11 cellular contexts compared by ENCODE assay signal in the genomic region with DNA sequence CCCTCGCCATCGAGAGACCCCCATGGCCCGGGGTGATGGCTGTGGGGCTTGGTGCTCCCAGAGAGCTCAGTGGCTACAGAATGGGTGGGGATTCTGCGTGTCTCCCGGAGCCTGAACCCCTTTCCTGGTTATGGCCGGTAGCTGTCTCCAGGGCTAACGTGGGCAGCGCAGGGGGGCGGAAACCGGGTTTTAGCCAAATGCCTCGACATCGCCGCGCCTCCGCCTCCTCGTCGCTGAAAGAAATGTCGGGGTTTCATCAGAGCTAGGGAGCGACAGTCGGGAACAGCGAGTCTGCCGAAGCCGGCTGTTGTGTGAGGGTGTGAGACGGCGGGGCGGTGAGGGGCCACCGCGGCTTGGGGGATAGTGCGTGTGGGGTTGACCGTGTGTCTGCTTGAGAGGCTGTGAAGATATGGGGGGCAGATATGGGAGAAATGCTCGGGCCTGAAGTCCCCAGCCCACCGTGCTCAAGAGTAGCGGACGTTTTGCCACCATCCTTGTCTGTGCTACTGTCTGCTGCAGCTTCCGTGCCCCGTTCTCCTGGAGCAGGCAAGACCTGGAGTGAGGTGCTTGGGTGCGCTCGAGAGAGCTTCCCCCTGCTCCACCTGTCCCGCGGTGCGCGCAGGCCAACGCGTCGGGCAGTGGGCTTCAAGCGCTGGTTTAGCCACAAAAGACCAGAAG. TPM values are rescaled to one million over a fixed set of nuclear protein-coding genes. Genes with fewer than 3 reads are reported as not detected.
DNase-seq lines count a peak whose midpoint lies in the region; ATAC-seq and TF ChIP-seq lines count a peak whose summit lies in the region.
"Had no signal": no experiment of that assay in that cellular context is flagged by ENCODE, and none has a peak within 500 bp of the region (broad histone marks: within the 10 kb centered on the region; RNA-seq: fewer than 3 reads in every experiment).

No MANE protein-coding gene starts in this region.

- WGBS in smooth muscle cell (ENCODE audit: low lambda C conversion rate): 2% methylated on average over 46 of the region's 46 CpGs

- H3K4me3 ChIP-seq in Panc1 (ENCODE audit: low read depth in 2 of 2, low read length in 2 of 2): peak overlapping the region; percentile 24 to 44
- H3K4me3 ChIP-seq in smooth muscle cell: peak overlapping the region; percentile 61

- H3K9ac ChIP-seq in smooth muscle cell (ENCODE audit: low read depth): no peak overlapping the region

- CTCF ChIA-PET in activated CD4-positive, alpha-beta memory T cell treated with anti-CD3 and anti-CD28 coated beads for 36 hours (lab: Charles Lee): interaction anchor here (1.4 to 3.2 kb wide), 5 partner anchors 76 to 199 kb away, joined by 3 to 32 read pairs (median 7); no protein-coding TSS in a partner anchor
- CTCF ChIA-PET in activated CD4-positive, alpha-beta memory T cell treated with anti-CD3 and anti-CD28 coated beads, Interleukin-2, amount 10 ng/mL, durations not matched to agents 7 days and 5 days (lab: Charles Lee): interaction anchor here (0.9 to 1.2 kb wide), 2 partner anchors 9 to 11 kb away, joined by 3 to 5 read pairs; no protein-coding TSS in a partner anchor
- CTCF ChIA-PET in Panc1 (lab: Charles Lee): interaction anchor here (0.6 to 3.3 kb wide), 7 partner anchors 15 to 639 kb away, joined by 3 to 53 read pairs (median 5); no protein-coding TSS in a partner anchor

- H3K27me3 ChIP-seq in Panc1 (ENCODE audit: control insufficient read depth, insufficient read depth, low read length) (peaks cover 16% of the 10 kb centered on the region; the same call in 1 of the 2 replicates), smooth muscle cell (ENCODE audit: low read depth) (peaks cover 65% of the 10 kb centered on the region)

- no TSS peak for BruUV-seq in Panc1 (replicated peaks; lab: Mats Ljungman, UMichigan)

- H2AFZ ChIP-seq in smooth muscle cell (ENCODE audit: low read depth): peak overlapping the region; percentile 47

- H3F3A ChIP-seq in smooth muscle cell (ENCODE audit: low read depth): no peaks in the 10 kb centered on the region

- no peaks in the 10 kb centered on the region for H3K36me3 Mint-ChIP-seq in activated CD4-positive, alpha-beta memory T cell treated with anti-CD3 and anti-CD28 coated beads for 36 hours
- no peaks in the 10 kb centered on the region for H3K36me3 Mint-ChIP-seq in activated CD4-positive, alpha-beta memory T cell treated with anti-CD3 and anti-CD28 coated beads, Interleukin-2, amount 10 ng/mL, durations not matched to agents 7 days and 5 days (ENCODE audit: low read depth)
- H3K36me3 Mint-ChIP-seq in glutamatergic neuron (ENCODE audit: unreplicated experiment): peaks cover 4% of the 10 kb centered on the region

- H3K27me3 Mint-ChIP-seq in activated CD4-positive, alpha-beta memory T cell treated with anti-CD3 and anti-CD28 coated beads for 36 hours: peaks cover 72% of the 10 kb centered on the region
- peaks cover 78% of the 10 kb centered on the region for H3K27me3 Mint-ChIP-seq in activated CD4-positive, alpha-beta memory T cell treated with anti-CD3 and anti-CD28 coated beads, Interleukin-2, amount 10 ng/mL, durations not matched to agents 7 days and 5 days
- H3K27me3 Mint-ChIP-seq in glutamatergic neuron (ENCODE audit: unreplicated experiment): peaks cover 40% of the 10 kb centered on the region

- no peaks in the 10 kb centered on the region for H3K79me2 ChIP-seq in smooth muscle cell (ENCODE audit: low read depth)

- peak overlapping the region; percentile 54 for H3K27ac Mint-ChIP-seq in activated CD4-positive, alpha-beta memory T cell treated with anti-CD3 and anti-CD28 coated beads for 36 hours
- H3K27ac Mint-ChIP-seq in activated CD4-positive, alpha-beta memory T cell treated with anti-CD3 and anti-CD28 coated beads, Interleukin-2, amount 10 ng/mL, durations not matched to agents 7 days and 5 days: no peak overlapping the region
- peak overlapping the region; percentile 15 for H3K27ac Mint-ChIP-seq in glutamatergic neuron (ENCODE audit: unreplicated experiment)
- H3K27ac Mint-ChIP-seq: CD4-positive, alpha-beta T cell had no signal

- no peak overlapping the region for H3K4me3 Mint-ChIP-seq in activated CD4-positive, alpha-beta memory T cell treated with anti-CD3 and anti-CD28 coated beads for 36 hours
- H3K4me3 Mint-ChIP-seq in activated CD4-positive, alpha-beta memory T cell treated with anti-CD3 and anti-CD28 coated beads, Interleukin-2, amount 10 ng/mL, durations not matched to agents 7 days and 5 days: no peak overlapping the region
- peak overlapping the region; percentile 79 for H3K4me3 Mint-ChIP-seq in glutamatergic neuron (ENCODE audit: unreplicated experiment)

- DNase-seq in activated CD4-positive, alpha-beta memory T cell treated with anti-CD3 and anti-CD28 coated beads for 36 hours: no peak
- no peak for DNase-seq in activated CD4-positive, alpha-beta memory T cell treated with anti-CD3 and anti-CD28 coated beads, Interleukin-2, amount 10 ng/mL, durations not matched to agents 7 days and 5 days
- DNase-seq in Panc1 (ENCODE audit: low read depth, low spot score) (no peak), glutamatergic neuron (peak; percentile 38), smooth muscle cell (lab: John Stamatoyannopoulos, UW; ENCODE audit: unreplicated experiment) (no peak), GDM1 (lab: John Stamatoyannopoulos, UW) (no peak), DMS153 (lab: John Stamatoyannopoulos, UW) (no peak), T-helper 9 cell (no peak)
- DNase-seq: CD4-positive, alpha-beta T cell; Karpas-422 had no signal

- H3K4me2 ChIP-seq in smooth muscle cell: peak overlapping the region; percentile 95

- H3K4me1 ChIP-seq in Panc1 (ENCODE audit: control insufficient read depth, insufficient read depth, low read length): peaks cover 14% of the 10 kb centered on the region
- peaks cover 43% of the 10 kb centered on the region for H3K4me1 ChIP-seq in smooth muscle cell (ENCODE audit: low read depth)

- TF ChIP-seq CTCF in Panc1 (IDR thresholded peaks at IDR 0.05) (no peak), glutamatergic neuron (IDR thresholded peaks at IDR 0.05; ENCODE audit: partially characterized antibody, unreplicated experiment) (no peak), smooth muscle cell (IDR thresholded peaks at IDR 0.05; ENCODE audit: borderline replicate concordance, insufficient read depth, poor library complexity, severe bottlenecking) (no peak)

- no peaks in the 10 kb centered on the region for H3K9me3 Mint-ChIP-seq in activated CD4-positive, alpha-beta memory T cell treated with anti-CD3 and anti-CD28 coated beads for 36 hours
- no peaks in the 10 kb centered on the region for H3K9me3 Mint-ChIP-seq in activated CD4-positive, alpha-beta memory T cell treated with anti-CD3 and anti-CD28 coated beads, Interleukin-2, amount 10 ng/mL, durations not matched to agents 7 days and 5 days
- H3K9me3 Mint-ChIP-seq in glutamatergic neuron (ENCODE audit: unreplicated experiment): peaks cover 12% of the 10 kb centered on the region
- H3K9me3 Mint-ChIP-seq: CD4-positive, alpha-beta T cell had no signal

- H3K27ac ChIP-seq in Panc1 (ENCODE audit: low read length) (no peak overlapping the region), smooth muscle cell (ENCODE audit: low read depth) (no peak overlapping the region)

- H4K20me1 ChIP-seq in smooth muscle cell (ENCODE audit: low read depth): no peaks in the 10 kb centered on the region

- POLR2A ChIA-PET in activated CD4-positive, alpha-beta memory T cell treated with anti-CD3 and anti-CD28 coated beads for 36 hours (lab: Charles Lee): no interaction called here
- POLR2A ChIA-PET in activated CD4-positive, alpha-beta memory T cell treated with anti-CD3 and anti-CD28 coated beads, Interleukin-2, amount 10 ng/mL, durations not matched to agents 7 days and 5 days (lab: Charles Lee): no interaction called here
- POLR2A ChIA-PET in Panc1 (lab: Charles Lee): no interaction called here

- peaks cover 25% of the 10 kb centered on the region for H3K4me1 Mint-ChIP-seq in activated CD4-positive, alpha-beta memory T cell treated with anti-CD3 and anti-CD28 coated beads for 36 hours (ENCODE audit: low read depth)
- peaks cover 14% of the 10 kb centered on the region for H3K4me1 Mint-ChIP-seq in activated CD4-positive, alpha-beta memory T cell treated with anti-CD3 and anti-CD28 coated beads, Interleukin-2, amount 10 ng/mL, durations not matched to agents 7 days and 5 days
- peaks cover 9% of the 10 kb centered on the region for H3K4me1 Mint-ChIP-seq in glutamatergic neuron (ENCODE audit: low read depth, unreplicated experiment)

- no peak for ATAC-seq in Panc1

- intact Hi-C loops in activated CD4-positive, alpha-beta memory T cell treated with anti-CD3 and anti-CD28 coated beads for 36 hours (cut with micrococcal nuclease): loop anchor here (2.0 to 5.0 kb wide), 4 partner anchors 77 to 193 kb away; no protein-coding TSS in a partner anchor
- intact Hi-C loops in Panc1 (cut with micrococcal nuclease; ENCODE audit: unreplicated experiment): loop anchor here (5.0 kb wide), 1 partner anchor 77 kb away; no protein-coding TSS in a partner anchor

- in situ Hi-C loops in Panc1 (cut with HindIII; ENCODE audit: low pct_unique_long_range_greater_than_20kb, low sequenced_read_pairs): no loop called here

- H3K9me3 ChIP-seq in Panc1 (ENCODE audit: control insufficient read depth, insufficient read depth, low read depth, low read length) (no peaks in the 10 kb centered on the region), smooth muscle cell (replicated peaks; ENCODE audit: low read depth) (no peaks in the 10 kb centered on the region)

- H3K36me3 ChIP-seq in Panc1 (ENCODE audit: control insufficient read depth, insufficient read depth, low read length) (no peaks in the 10 kb centered on the region), smooth muscle cell (ENCODE audit: low read depth) (no peaks in the 10 kb centered on the region)

RNA-seq across cellular contexts. Expression of gene ISLR2, which starts 0.8 kb away (rescaled TPM):
- not detected for total RNA-seq in activated CD4-positive, alpha-beta memory T cell treated with anti-CD3 and anti-CD28 coated beads for 36 hours
- total RNA-seq in activated CD4-positive, alpha-beta memory T cell treated with anti-CD3 and anti-CD28 coated beads, Interleukin-2, amount 10 ng/mL, durations not matched to agents 7 days and 5 days: under 1 TPM in 1 of 2 experiments, not detected in 1; 0.08 TPM
- total RNA-seq in Panc1 (2021; ENCODE audit: unreplicated experiment) (0.36 TPM), glutamatergic neuron (ENCODE audit: unreplicated experiment) (21.1 TPM), smooth muscle cell (3.8 and 5.2 TPM in 2 replicates)
- 0.08 TPM for polyA plus RNA-seq in Panc1 (2012; ENCODE audit: insufficient read length)
- 2.0 and 3.0 TPM in 2 replicates for polyA plus RNA-seq in smooth muscle cell
- total RNA-seq: CD4-positive, alpha-beta T cell had no signal

RNA-seq across cellular contexts. Expression of gene ISLR, which starts 44.0 kb away (rescaled TPM):
- not detected for total RNA-seq in activated CD4-positive, alpha-beta memory T cell treated with anti-CD3 and anti-CD28 coated beads for 36 hours
- total RNA-seq in activated CD4-positive, alpha-beta memory T cell treated with anti-CD3 and anti-CD28 coated beads, Interleukin-2, amount 10 ng/mL, durations not matched to agents 7 days and 5 days: not detected
- total RNA-seq in Panc1 (2021; ENCODE audit: unreplicated experiment) (0.28 TPM), glutamatergic neuron (ENCODE audit: unreplicated experiment) (1.2 TPM), smooth muscle cell (67.3 and 119 TPM in 2 replicates)
- polyA plus RNA-seq in Panc1 (2012; ENCODE audit: insufficient read length): 0.10 TPM
- 93.3 and 130 TPM in 2 replicates for polyA plus RNA-seq in smooth muscle cell
- total RNA-seq: CD4-positive, alpha-beta T cell had no signal

RNA-seq across cellular contexts. Expression of gene GOLGA6A, which starts 47.2 kb away (rescaled TPM):
- total RNA-seq in activated CD4-positive, alpha-beta memory T cell treated with anti-CD3 and anti-CD28 coated beads for 36 hours: not detected
- total RNA-seq in activated CD4-positive, alpha-beta memory T cell treated with anti-CD3 and anti-CD28 coated beads, Interleukin-2, amount 10 ng/mL, durations not matched to agents 7 days and 5 days: not detected
- total RNA-seq in Panc1 (2021; ENCODE audit: unreplicated experiment) (0.05 TPM), glutamatergic neuron (ENCODE audit: unreplicated experiment) (0.83 TPM), smooth muscle cell (0.09 and 0.13 TPM in 2 replicates)
- polyA plus RNA-seq in Panc1 (2012; ENCODE audit: insufficient read length): not detected
- 0.14 TPM in 1 of 2 replicates, not detected in the other for polyA plus RNA-seq in smooth muscle cell
- total RNA-seq: RPMI7951 had no signal

Comparison
In these comparisons a context has a peak if more than half of its experiments do, and no peak if none do; other contexts are left out.
1. RNA of gene ISLR, which starts 44.0 kb away (total RNA-seq): 67.3 to 119 TPM in smooth muscle cell; 1.2 TPM in glutamatergic neuron (single experiment), 0.28 TPM in Panc1 (single experiment), not detected in activated CD4-positive, alpha-beta memory T cell treated with anti-CD3 and anti-CD28 coated beads for 36 hours and not detected in activated CD4-positive, alpha-beta memory T cell treated with anti-CD3 and anti-CD28 coated beads, Interleukin-2, amount 10 ng/mL, durations not matched to agents 7 days and 5 days; every median in the first group is over 10 times any median in the second.